Comparison of ENCODE assay signal across 13 cellular contexts in the genomic region with DNA sequence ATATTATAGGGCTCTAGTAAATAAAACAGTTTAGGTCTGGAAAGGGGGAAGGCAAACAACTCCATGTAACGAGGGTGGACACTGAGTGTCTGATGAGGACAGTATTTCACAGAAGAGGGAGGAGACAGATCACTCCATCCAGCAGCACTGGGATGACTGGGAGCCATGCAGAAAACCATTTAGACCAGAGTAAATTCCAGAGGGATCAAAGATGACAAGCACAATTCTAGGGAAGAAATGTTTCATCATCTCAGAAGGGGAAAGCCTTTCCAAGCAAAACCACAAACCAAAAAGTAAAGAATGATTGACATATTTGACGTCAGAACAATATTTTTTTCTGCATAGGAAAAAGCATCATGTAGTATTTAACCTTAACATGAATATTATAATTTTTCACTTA. TPM values are rescaled to one million over a fixed set of nuclear protein-coding genes. Genes with fewer than 3 reads are reported as not detected.
DNase-seq lines count a peak whose midpoint lies in the region; ATAC-seq and TF ChIP-seq lines count a peak whose summit lies in the region.
"Had no signal": no experiment of that assay in that cellular context is flagged by ENCODE, and none has a peak within 500 bp of the region (broad histone marks: within the 10 kb centered on the region; RNA-seq: fewer than 3 reads in every experiment).

No MANE protein-coding gene starts in this region.

- TF ChIP-seq CTCF in chondrocyte (IDR thresholded peaks at IDR 0.05) (no peak), sigmoid colon (IDR thresholded peaks at IDR 0.05) (no peak), mesothelial cell of epicardium (IDR thresholded peaks at IDR 0.05; ENCODE audit: unreplicated experiment) (no peak)

- H3K36me3 Mint-ChIP-seq in activated CD8-positive, alpha-beta memory T cell treated with anti-CD3 and anti-CD28 coated beads, Interleukin-2, amount 10 ng/mL, durations not matched to agents 7 days and 5 days: peaks cover 40% of the 10 kb centered on the region
- H3K36me3 Mint-ChIP-seq in chondrocyte (ENCODE audit: low read depth) (peaks cover 25% of the 10 kb centered on the region), mesothelial cell of epicardium (peaks cover 35% of the 10 kb centered on the region)

- TF ChIP-seq EP300 in sigmoid colon (IDR thresholded peaks at IDR 0.05): no peak

- H3K27me3 ChIP-seq in sigmoid colon: no peaks in the 10 kb centered on the region
- no peaks in the 10 kb centered on the region for H3K27me3 ChIP-seq in aorta (ENCODE audit: control insufficient read depth in 1 of 2, insufficient read depth in 2 of 2, low read length in 1 of 2)

- no peaks in the 10 kb centered on the region for H3K9me3 ChIP-seq in SK-N-MC (ENCODE audit: low read depth, low read length)
- H3K9me3 ChIP-seq in sigmoid colon: no peaks in the 10 kb centered on the region
- no peaks in the 10 kb centered on the region for H3K9me3 ChIP-seq in aorta (ENCODE audit: control insufficient read depth, low read length)

- H3K27me3 Mint-ChIP-seq in activated CD8-positive, alpha-beta memory T cell treated with anti-CD3 and anti-CD28 coated beads, Interleukin-2, amount 10 ng/mL, durations not matched to agents 7 days and 5 days: no peaks in the 10 kb centered on the region
- no peaks in the 10 kb centered on the region for H3K27me3 Mint-ChIP-seq in chondrocyte (ENCODE audit: low read depth)
- no peaks in the 10 kb centered on the region for H3K27me3 Mint-ChIP-seq in mesothelial cell of epicardium (ENCODE audit: low read depth)

- no peak overlapping the region for H3K4me3 ChIP-seq in SK-N-MC
- H3K4me3 ChIP-seq in sigmoid colon: no peak overlapping the region
- H3K4me3 ChIP-seq in aorta (ENCODE audit: low read length in 2 of 2): no peak overlapping the region

- CTCF ChIA-PET in activated CD8-positive, alpha-beta memory T cell treated with anti-CD3 and anti-CD28 coated beads, Interleukin-2, amount 10 ng/mL, durations not matched to agents 7 days and 5 days (lab: Charles Lee): interaction anchor here (1.4 to 2.9 kb wide), 2 partner anchors 9 to 33 kb away, joined by 4 to 8 read pairs; no protein-coding TSS in a partner anchor

- no peaks in the 10 kb centered on the region for H3K9me3 Mint-ChIP-seq in activated CD8-positive, alpha-beta memory T cell treated with anti-CD3 and anti-CD28 coated beads, Interleukin-2, amount 10 ng/mL, durations not matched to agents 7 days and 5 days (ENCODE audit: low read depth)
- H3K9me3 Mint-ChIP-seq in chondrocyte (ENCODE audit: low read depth) (no peaks in the 10 kb centered on the region), mesothelial cell of epicardium (no peaks in the 10 kb centered on the region)
- H3K9me3 Mint-ChIP-seq: activated T-cell treated with anti-CD3 and anti-CD28 coated beads, Interleukin-2, amount 50 U/mL, for 4 hours; HFFc6 had no signal

- H3K27ac ChIP-seq in SK-N-MC (peak overlapping the region; percentile 26; the same call in 1 of the 2 replicates), sigmoid colon (no peak overlapping the region), aorta (ENCODE audit: low read depth in 1 of 2, low read length in 2 of 2) (no peak overlapping the region)
- H3K27ac ChIP-seq: WERI-Rb-1 had no signal

- H3K27ac Mint-ChIP-seq in activated CD8-positive, alpha-beta memory T cell treated with anti-CD3 and anti-CD28 coated beads, Interleukin-2, amount 10 ng/mL, durations not matched to agents 7 days and 5 days: peak overlapping the region; percentile 67
- H3K27ac Mint-ChIP-seq in chondrocyte (ENCODE audit: unreplicated experiment) (peak overlapping the region; percentile 27), mesothelial cell of epicardium (no peak overlapping the region)
- H3K27ac Mint-ChIP-seq: HFFc6 had no signal

- H3K36me3 ChIP-seq in SK-N-MC (ENCODE audit: insufficient read depth, low read length) (peaks cover 88% of the 10 kb centered on the region), sigmoid colon (peaks cover 20 to 94% (median 38%) of the 10 kb centered on the region in 4 donors), aorta (ENCODE audit: control insufficient read depth in 1 of 2, insufficient read depth in 2 of 2, low read length in 1 of 2) (peaks cover 0 to 11% of the 10 kb centered on the region in 2 donors)

- no peak overlapping the region for H3K4me3 Mint-ChIP-seq in activated CD8-positive, alpha-beta memory T cell treated with anti-CD3 and anti-CD28 coated beads, Interleukin-2, amount 10 ng/mL, durations not matched to agents 7 days and 5 days
- H3K4me3 Mint-ChIP-seq in chondrocyte (ENCODE audit: unreplicated experiment): no peak overlapping the region
- no peak overlapping the region for H3K4me3 Mint-ChIP-seq in mesothelial cell of epicardium
- H3K4me3 Mint-ChIP-seq: activated T-cell treated with anti-CD3 and anti-CD28 coated beads, Interleukin-2, amount 50 U/mL, for 4 hours; HFFc6 had no signal

- no peak for ATAC-seq in activated CD8-positive, alpha-beta memory T cell treated with anti-CD3 and anti-CD28 coated beads, Interleukin-2, amount 10 ng/mL, durations not matched to agents 7 days and 5 days
- ATAC-seq in aorta (ENCODE audit: low FRiP score): no peak
- ATAC-seq in HG02798 (IDR thresholded peaks at IDR 0.05; ENCODE audit: poor library complexity, unreplicated experiment): no peak
- ATAC-seq: activated T-cell treated with anti-CD3 and anti-CD28 coated beads, Interleukin-2, amount 50 U/mL, for 4 hours had no signal

- H3K4me1 Mint-ChIP-seq in activated CD8-positive, alpha-beta memory T cell treated with anti-CD3 and anti-CD28 coated beads, Interleukin-2, amount 10 ng/mL, durations not matched to agents 7 days and 5 days: peaks cover 33% of the 10 kb centered on the region
- H3K4me1 Mint-ChIP-seq in chondrocyte (ENCODE audit: low read depth) (peaks cover 7% of the 10 kb centered on the region), mesothelial cell of epicardium (no peaks in the 10 kb centered on the region)

- no peak for DNase-seq in activated CD8-positive, alpha-beta memory T cell treated with anti-CD3 and anti-CD28 coated beads, Interleukin-2, amount 10 ng/mL, durations not matched to agents 7 days and 5 days
- DNase-seq in activated CD8-positive, alpha-beta memory T cell treated with anti-CD3 and anti-CD28 coated beads for 24 hours: no peak
- DNase-seq in SK-N-MC (ENCODE audit: low read depth, low spot score) (no peak), chondrocyte (ENCODE audit: low spot score) (no peak), sigmoid colon (peak; percentile 2), mesothelial cell of epicardium (ENCODE audit: low spot score in 2 of 2, unreplicated experiment in 2 of 2) (no peak), aorta (no peak)
- DNase-seq: activated T-cell treated with anti-CD3 and anti-CD28 coated beads, Interleukin-2, amount 50 U/mL, for 4 hours; HFFc6; MM.1S; SHP77 treated with DMSO at 0.1 percent for 48 hours; WERI-Rb-1 had no signal

- H3K9ac ChIP-seq in SK-N-MC (ENCODE audit: insufficient read length): no peak overlapping the region

- H3K4me1 ChIP-seq in sigmoid colon (no peaks in the 10 kb centered on the region), aorta (ENCODE audit: control insufficient read depth in 1 of 2, insufficient read depth in 2 of 2, low read length in 2 of 2) (no peaks in the 10 kb centered on the region)

- no peak for TF ChIP-seq POLR2A in sigmoid colon (IDR thresholded peaks at IDR 0.05)

- intact Hi-C loops in sigmoid colon (cut with DNase I) (no loop called here), aorta (cut with DNase I) (no loop called here)

- WGBS in sigmoid colon, 2 donors: 84 to 90% methylated on average over 2 of the region's 2 CpGs
- WGBS in aorta, 2 donors: 71 to 72% methylated on average over 2 of the region's 2 CpGs

RNA-seq across cellular contexts. Expression of gene DNASE1, which starts 4.7 kb away (rescaled TPM):
- total RNA-seq in activated CD8-positive, alpha-beta memory T cell treated with anti-CD3 and anti-CD28 coated beads, Interleukin-2, amount 10 ng/mL, durations not matched to agents 7 days and 5 days: 10 to 100 TPM; 33.8 to 53.4 TPM
- total RNA-seq in chondrocyte (10.3 to 17.8 TPM (median 12.2 TPM) in 3 replicates), sigmoid colon (10 to 100 TPM in 3 of 4 donors, 1 to 10 TPM in 1; 8.9 to 22.4 (median 11.9) TPM), mesothelial cell of epicardium (43.4 to 48.7 TPM (median 46.0 TPM) in 3 replicates), aorta (10 to 100 TPM in 1 of 2 donors, 1 to 10 TPM in 1; 9.1 to 21.8 TPM)
- polyA plus RNA-seq in sigmoid colon (10 to 100 TPM in 1 of 3 donors, 1 to 10 TPM in 2; 1.2 to 15.9 (median 4.4) TPM), aorta (1 to 10 TPM; 5.4 to 9.3 TPM)

RNA-seq across cellular contexts. Expression of gene SLX4, which starts 47.8 kb away (rescaled TPM):
- 10 to 100 TPM; 19.0 to 24.6 TPM for total RNA-seq in activated CD8-positive, alpha-beta memory T cell treated with anti-CD3 and anti-CD28 coated beads, Interleukin-2, amount 10 ng/mL, durations not matched to agents 7 days and 5 days
- total RNA-seq in chondrocyte (9.3 to 11.8 TPM (median 9.9 TPM) in 3 replicates), sigmoid colon (1 to 10 TPM; 2.1 to 3.9 (median 2.6) TPM), mesothelial cell of epicardium (11.0 to 12.0 TPM (median 11.1 TPM) in 3 replicates), aorta (1 to 10 TPM; 4.9 to 5.0 TPM)
- polyA plus RNA-seq in sigmoid colon (1 to 10 TPM in 1 of 3 donors, under 1 TPM in 2; under 0.01 to 3.9 (median 0.69) TPM), aorta (1 to 10 TPM in 1 of 2 donors, under 1 TPM in 1; 0.50 to 4.0 TPM)

RNA-seq across cellular contexts. Expression of gene TRAP1, which starts 58.1 kb away (rescaled TPM):
- total RNA-seq in activated CD8-positive, alpha-beta memory T cell treated with anti-CD3 and anti-CD28 coated beads, Interleukin-2, amount 10 ng/mL, durations not matched to agents 7 days and 5 days: 100 to 1,000 TPM; 147 to 193 TPM
- total RNA-seq in chondrocyte (54.2 to 81.1 TPM (median 60.6 TPM) in 3 replicates), sigmoid colon (10 to 100 TPM; 38.8 to 53.5 (median 47.1) TPM), mesothelial cell of epicardium (141 to 149 TPM (median 142 TPM) in 3 replicates), aorta (10 to 100 TPM; 57.7 to 59.5 TPM)
- polyA plus RNA-seq in sigmoid colon (10 to 100 TPM; 17.4 to 64.9 (median 28.7) TPM), aorta (100 to 1,000 TPM in 1 of 2 donors, 10 to 100 TPM in 1; 19.2 to 183 TPM)
